ENCODE assay signal across 20 cellular contexts in the genomic region with DNA sequence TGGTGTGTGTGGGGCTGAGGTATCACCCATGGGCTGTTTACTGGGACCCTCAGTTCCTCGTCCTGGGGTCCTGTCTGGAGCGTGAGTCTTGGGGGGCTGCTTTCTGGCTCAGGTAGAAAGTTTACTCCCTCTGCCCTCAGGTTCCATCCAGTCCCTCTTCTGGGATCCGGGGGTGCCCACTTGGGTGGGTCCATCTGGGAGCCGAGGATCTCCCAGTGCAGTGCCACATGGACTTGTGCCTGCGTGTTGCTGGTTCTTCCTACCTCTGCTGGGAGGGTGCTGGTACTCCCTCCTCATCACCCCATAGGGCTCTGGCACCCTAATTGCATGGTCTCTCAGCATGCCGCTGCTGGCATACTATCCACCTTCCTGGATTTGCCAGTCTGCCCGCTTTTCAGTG. TPM values are rescaled to one million over a fixed set of nuclear protein-coding genes. Genes with fewer than 3 reads are reported as not detected.
DNase-seq lines count a peak whose midpoint lies in the region; ATAC-seq and TF ChIP-seq lines count a peak whose summit lies in the region.
"Had no signal": no experiment of that assay in that cellular context is flagged by ENCODE, and none has a peak within 500 bp of the region (broad histone marks: within the 10 kb centered on the region; RNA-seq: fewer than 3 reads in every experiment).

No MANE protein-coding gene starts in this region.

- peak overlapping the region; percentile 70 for H3K27ac ChIP-seq in left ventricle myocardium inferior (replicated peaks)
- H3K27ac ChIP-seq: VCaP had no signal

- H3K4me3 Mint-ChIP-seq in activated T-cell treated with anti-CD3 and anti-CD28 coated beads, Interleukin-2, amount 50 U/mL, for 72 hours, result peak overlapping the region in 1 of 2 donors; percentile 72
- H3K4me3 Mint-ChIP-seq in activated T-cell treated with anti-CD3 and anti-CD28 coated beads, Interleukin-2, amount 50 U/mL, for 4 hours, result no peak overlapping the region
- peak overlapping the region; percentile 88 for H3K4me3 Mint-ChIP-seq in T-helper 17 cell
- H3K4me3 Mint-ChIP-seq in stimulated activated memory B cell treated with anti-CD40 and anti-IgM and Interleukin-4, amounts not matched to agents 10 μg/mL and 1 μg/mL and 100 μg/mL, for 72 hours, result no peak overlapping the region
- H3K4me3 Mint-ChIP-seq: naive thymus-derived CD8-positive, alpha-beta T cell had no signal

- H3K9me3 Mint-ChIP-seq in activated T-cell treated with anti-CD3 and anti-CD28 coated beads, Interleukin-2, amount 50 U/mL, for 72 hours, result no peaks in the 10 kb centered on the region
- H3K9me3 Mint-ChIP-seq in activated T-cell treated with anti-CD3 and anti-CD28 coated beads, Interleukin-2, amount 50 U/mL, for 4 hours, result no peaks in the 10 kb centered on the region
- no peaks in the 10 kb centered on the region for H3K9me3 Mint-ChIP-seq in stimulated activated memory B cell treated with anti-CD40 and anti-IgM and Interleukin-4, amounts not matched to agents 10 μg/mL and 1 μg/mL and 100 μg/mL, for 72 hours
- H3K9me3 Mint-ChIP-seq: naive thymus-derived CD8-positive, alpha-beta T cell had no signal

- peaks cover 2 to 4% of the 10 kb centered on the region in 2 donors for H3K36me3 Mint-ChIP-seq in activated T-cell treated with anti-CD3 and anti-CD28 coated beads, Interleukin-2, amount 50 U/mL, for 72 hours (ENCODE audit: insufficient read depth in 2 of 2)
- H3K36me3 Mint-ChIP-seq in activated T-cell treated with anti-CD3 and anti-CD28 coated beads, Interleukin-2, amount 50 U/mL, for 4 hours (ENCODE audit: insufficient read depth), result peaks cover 15% of the 10 kb centered on the region
- H3K36me3 Mint-ChIP-seq in T-helper 17 cell (ENCODE audit: low read depth), result peaks cover 6% of the 10 kb centered on the region
- peaks cover 37% of the 10 kb centered on the region for H3K36me3 Mint-ChIP-seq in stimulated activated memory B cell treated with anti-CD40 and anti-IgM and Interleukin-4, amounts not matched to agents 10 μg/mL and 1 μg/mL and 100 μg/mL, for 72 hours

- H3K4me1 ChIP-seq in left ventricle myocardium inferior, result peaks cover 68% of the 10 kb centered on the region

- TF ChIP-seq CTCF in left ventricle myocardium inferior (IDR thresholded peaks at IDR 0.05; ENCODE audit: borderline replicate concordance), result no peak

- peak overlapping the region; percentile 93 for H3K27ac Mint-ChIP-seq in activated T-cell treated with anti-CD3 and anti-CD28 coated beads, Interleukin-2, amount 50 U/mL, for 72 hours
- peak overlapping the region; percentile 94 for H3K27ac Mint-ChIP-seq in T-helper 17 cell
- H3K27ac Mint-ChIP-seq in stimulated activated memory B cell treated with anti-CD40 and anti-IgM and Interleukin-4, amounts not matched to agents 10 μg/mL and 1 μg/mL and 100 μg/mL, for 72 hours, result peak overlapping the region; percentile 36

- peaks cover 13% of the 10 kb centered on the region for H3K4me1 Mint-ChIP-seq in activated T-cell treated with anti-CD3 and anti-CD28 coated beads, Interleukin-2, amount 50 U/mL, for 72 hours (ENCODE audit: low read depth)
- peaks cover 36% of the 10 kb centered on the region for H3K4me1 Mint-ChIP-seq in activated T-cell treated with anti-CD3 and anti-CD28 coated beads, Interleukin-2, amount 50 U/mL, for 4 hours (ENCODE audit: low read depth)
- peaks cover 35% of the 10 kb centered on the region for H3K4me1 Mint-ChIP-seq in T-helper 17 cell
- peaks cover 18% of the 10 kb centered on the region for H3K4me1 Mint-ChIP-seq in stimulated activated memory B cell treated with anti-CD40 and anti-IgM and Interleukin-4, amounts not matched to agents 10 μg/mL and 1 μg/mL and 100 μg/mL, for 72 hours

- H3K27me3 Mint-ChIP-seq in activated T-cell treated with anti-CD3 and anti-CD28 coated beads, Interleukin-2, amount 50 U/mL, for 72 hours (ENCODE audit: low read depth), result no peaks in the 10 kb centered on the region
- H3K27me3 Mint-ChIP-seq in activated T-cell treated with anti-CD3 and anti-CD28 coated beads, Interleukin-2, amount 50 U/mL, for 4 hours (ENCODE audit: low read depth), result no peaks in the 10 kb centered on the region
- H3K27me3 Mint-ChIP-seq in T-helper 17 cell, result no peaks in the 10 kb centered on the region
- H3K27me3 Mint-ChIP-seq in stimulated activated memory B cell treated with anti-CD40 and anti-IgM and Interleukin-4, amounts not matched to agents 10 μg/mL and 1 μg/mL and 100 μg/mL, for 72 hours, result no peaks in the 10 kb centered on the region
- H3K27me3 Mint-ChIP-seq: naive thymus-derived CD8-positive, alpha-beta T cell had no signal

- DNase-seq in activated T-cell treated with anti-CD3 and anti-CD28 coated beads, Interleukin-2, amount 50 U/mL, for 72 hours, result no peak
- DNase-seq in activated T-cell treated with anti-CD3 and anti-CD28 coated beads, Interleukin-2, amount 50 U/mL, for 4 hours, result no peak
- DNase-seq in T-helper 17 cell (no peak), left ventricle myocardium inferior (no peak), NCI-H1694 (lab: John Stamatoyannopoulos, UW) (no peak)
- DNase-seq: activated gamma-delta T cell treated with Interleukin-2 at 50 U/mL for 16 hours; anterior cingulate cortex; DMS53; head of caudate nucleus; KG1; naive thymus-derived CD8-positive, alpha-beta T cell; NCI-H2081; NCI-H446 treated with DMSO at 0.1 percent for 48 hours; small intestine; stimulated activated CD4-positive, alpha-beta T cell treated with anti-CD3 and anti-CD28 coated beads, Interleukin-4, amount 100 ng/mL, for 1 hour; SW 1271 had no signal

- peaks cover 16% of the 10 kb centered on the region for H3K36me3 ChIP-seq in left ventricle myocardium inferior

- H3K9me3 ChIP-seq in T-helper 17 cell (ENCODE audit: control insufficient read depth, low read length, poor library complexity, severe bottlenecking) (no peaks in the 10 kb centered on the region), left ventricle myocardium inferior (replicated peaks) (no peaks in the 10 kb centered on the region)

- H3K4me3 ChIP-seq in left ventricle myocardium inferior, result no peak overlapping the region

- H3K27me3 ChIP-seq in left ventricle myocardium inferior (ENCODE audit: low read depth), result no peaks in the 10 kb centered on the region

- no peak for ATAC-seq in activated T-cell treated with anti-CD3 and anti-CD28 coated beads, Interleukin-2, amount 50 U/mL, for 72 hours (replicated peaks in 1 of 2)
- no peak for ATAC-seq in activated T-cell treated with anti-CD3 and anti-CD28 coated beads, Interleukin-2, amount 50 U/mL, for 4 hours
- ATAC-seq in T-helper 17 cell, result no peak
- ATAC-seq in stimulated activated memory B cell treated with anti-CD40 and anti-IgM and Interleukin-4, amounts not matched to agents 10 μg/mL and 1 μg/mL and 100 μg/mL, for 72 hours, result no peak
- no peak for ATAC-seq in HG03108 (IDR thresholded peaks at IDR 0.05; ENCODE audit: unreplicated experiment)
- ATAC-seq in GM21515 (IDR thresholded peaks at IDR 0.05; ENCODE audit: unreplicated experiment), result no peak
- ATAC-seq: naive thymus-derived CD8-positive, alpha-beta T cell had no signal

- intact Hi-C loops in left ventricle myocardium inferior (cut with micrococcal nuclease), result no loop called here

RNA-seq across cellular contexts. Expression of gene SNAP47, which starts 14.0 kb away (rescaled TPM):
- total RNA-seq in activated T-cell treated with anti-CD3 and anti-CD28 coated beads, Interleukin-2, amount 50 U/mL, for 72 hours, result 10 to 100 TPM; 34.0 to 35.3 TPM
- 10 to 100 TPM; 28.9 to 30.0 (median 29.6) TPM for total RNA-seq in activated T-cell treated with anti-CD3 and anti-CD28 coated beads, Interleukin-2, amount 50 U/mL, for 4 hours
- 10 to 100 TPM; 20.4 to 23.6 TPM for total RNA-seq in T-helper 17 cell
- 45.9 TPM for total RNA-seq in left ventricle myocardium inferior

RNA-seq across cellular contexts. Expression of gene JMJD4, which starts 14.1 kb away (rescaled TPM):
- 10 to 100 TPM in 1 of 2 donors, 1 to 10 TPM in 1; 8.7 to 11.1 TPM for total RNA-seq in activated T-cell treated with anti-CD3 and anti-CD28 coated beads, Interleukin-2, amount 50 U/mL, for 72 hours
- total RNA-seq in activated T-cell treated with anti-CD3 and anti-CD28 coated beads, Interleukin-2, amount 50 U/mL, for 4 hours, result 10 to 100 TPM; 42.2 to 49.0 (median 45.4) TPM
- total RNA-seq in T-helper 17 cell, result 10 to 100 TPM in 1 of 2 donors, 1 to 10 TPM in 1; 6.8 to 11.2 TPM
- 7.0 TPM for total RNA-seq in left ventricle myocardium inferior

Comparison
In these comparisons a context has a peak if more than half of its experiments do, and no peak if none do; other contexts are left out.
1. H3K27ac Mint-ChIP-seq: peak in every context shown above with its lines; median percentile 94 in T-helper 17 cell; 93 in activated T-cell treated with anti-CD3 and anti-CD28 coated beads, Interleukin-2, amount 50 U/mL, for 72 hours; 36 in stimulated activated memory B cell treated with anti-CD40 and anti-IgM and Interleukin-4, amounts not matched to agents 10 μg/mL and 1 μg/mL and 100 μg/mL, for 72 hours.